ENCODE assay signal across 8 cellular contexts in genomic region chr6:36598739-36599318, GRCh38. TPM values are rescaled to one million over a fixed set of nuclear protein-coding genes. Genes with fewer than 3 reads are reported as not detected.
DNase-seq lines count a peak whose midpoint lies in the region; ATAC-seq, FAIRE-seq and TF ChIP-seq lines count a peak whose summit lies in the region.

No MANE protein-coding gene starts in this region.

- POLR2A ChIA-PET in K562 (lab: Yijun Ruan, JAX): interaction anchor here (0.6 to 9.8 kb wide), 16 partner anchors 10 to 368 kb away, joined by 3 to 239 read pairs (median 4); partner anchors contain the start of gene CDKN1A

- H4K8ac ChIP-seq in mesendoderm (ENCODE audit: low read depth, low read length): no peak overlapping the region

- H4K5ac ChIP-seq in mesendoderm (ENCODE audit: low read length): no peak overlapping the region

- no peak overlapping the region for H2AK5ac ChIP-seq in mesendoderm (ENCODE audit: low read length)

- FAIRE-seq in K562 (lab: Jason Lieb, UNC): no peak

- TF ChIP-seq POLR2A in K562 (conservative IDR thresholded peaks at IDR 0.05) (peak; percentile 58), upper lobe of left lung (IDR thresholded peaks at IDR 0.05) (no peak)

- H3K27ac ChIP-seq in K562 (ENCODE audit: extremely low read depth, low read depth, low read length) (no peak overlapping the region), mesendoderm (ENCODE audit: low read depth, low read length) (no peak overlapping the region), upper lobe of left lung (peak overlapping the region in 2 of 4 donors; percentile 35 to 55)

- H3K27ac Mint-ChIP-seq in activated naive CD4-positive, alpha-beta T cell treated with anti-CD3 and anti-CD28 coated beads, Interleukin-2, amount 10 ng/mL, durations not matched to agents 7 days and 5 days: peak overlapping the region; percentile 77

- H3K4me3 ChIP-seq in K562: peak overlapping the region; percentile 20; the same call in 1 of the 2 replicates
- H3K4me3 ChIP-seq in mesendoderm (ENCODE audit: low read length): no peak overlapping the region
- H3K4me3 ChIP-seq in upper lobe of left lung: peak overlapping the region in 3 of 4 donors; percentile 57 to 80 (median 78)

- H3K36me3 ChIP-seq in K562 (ENCODE audit: control insufficient read depth, insufficient read depth, low read length): peaks cover 89% of the 10 kb centered on the region
- H3K36me3 ChIP-seq in mesendoderm (ENCODE audit: control insufficient read depth, insufficient read depth, low read length): peaks cover 28% of the 10 kb centered on the region
- peaks cover 63 to 77% (median 68%) of the 10 kb centered on the region in 4 donors for H3K36me3 ChIP-seq in upper lobe of left lung

- peaks cover 4% of the 10 kb centered on the region for H3K79me1 ChIP-seq in mesendoderm (ENCODE audit: low read length)

- H2BK120ac ChIP-seq in mesendoderm (ENCODE audit: low read depth, low read length): no peak overlapping the region

- H4K20me1 ChIP-seq in K562 (replicated peaks; ENCODE audit: control insufficient read depth, insufficient read depth, low read length): peaks cover 72% of the 10 kb centered on the region

- no peaks in the 10 kb centered on the region for H3K9me3 Mint-ChIP-seq in activated naive CD4-positive, alpha-beta T cell treated with anti-CD3 and anti-CD28 coated beads, Interleukin-2, amount 10 ng/mL, durations not matched to agents 7 days and 5 days

- H3K79me2 ChIP-seq in K562 (ENCODE audit: control insufficient read depth, insufficient read depth, low read length) (peaks cover 99% of the 10 kb centered on the region), mesendoderm (ENCODE audit: control insufficient read depth, insufficient read depth, low read length) (peaks cover 91% of the 10 kb centered on the region)

- H3K56ac ChIP-seq in mesendoderm (ENCODE audit: low read length): no peak overlapping the region

- CTCF ChIA-PET in activated naive CD4-positive, alpha-beta T cell treated with anti-CD3 and anti-CD28 coated beads, Interleukin-2, amount 10 ng/mL, durations not matched to agents 7 days and 5 days (lab: Charles Lee): interaction anchor here (1.0 to 2.2 kb wide), 5 partner anchors 8 to 167 kb away, joined by 3 to 6 read pairs (median 4); no protein-coding TSS in a partner anchor
- CTCF ChIA-PET in K562 (lab: Yijun Ruan, JAX; ENCODE audit: low intra/inter-chr PET ratio): no interaction called here

- H2BK5ac ChIP-seq in mesendoderm (ENCODE audit: low read length): no peak overlapping the region

- H3K9me3 ChIP-seq in K562 (replicated peaks; ENCODE audit: control insufficient read depth, insufficient read depth, low read depth, low read length) (no peaks in the 10 kb centered on the region; the same call in 1 of the 2 replicates), upper lobe of left lung (no peaks in the 10 kb centered on the region)

- H3K4me1 ChIP-seq in K562 (replicated peaks in 1 of 2; ENCODE audit: control insufficient read depth in 2 of 2, insufficient read depth in 2 of 2, low read length in 2 of 2): peaks cover 15 to 34% of the 10 kb centered on the region in 2 experiments; a peak in 4 of 5 replicates
- H3K4me1 ChIP-seq in mesendoderm (ENCODE audit: control insufficient read depth, low read depth, low read length): peaks cover 4% of the 10 kb centered on the region
- peaks cover 64 to 73% (median 68%) of the 10 kb centered on the region in 4 donors for H3K4me1 ChIP-seq in upper lobe of left lung

- H3K9me1 ChIP-seq in K562 (ENCODE audit: control insufficient read depth, insufficient read depth, low read length): peaks cover 18% of the 10 kb centered on the region

- whole genome bisulfite sequencing in K562 (ENCODE audit: insufficient coverage, low coverage, missing lambda C conversion rate): 84% methylated on average over 11 of the region's 11 CpGs
- WGBS in mesendoderm (ENCODE audit: extremely low coverage, insufficient coverage, low lambda C conversion rate): 100% methylated on average over 1 of the region's 11 CpGs
- 40 to 47% methylated on average over 11 of the region's 11 CpGs for WGBS in upper lobe of left lung, 2 donors

- H3K27me3 ChIP-seq in K562 (ENCODE audit: control insufficient read depth in 2 of 2, insufficient read depth in 2 of 2, low read length in 2 of 2) (no peaks in the 10 kb centered on the region), mesendoderm (ENCODE audit: insufficient read depth, low read length, poor library complexity) (no peaks in the 10 kb centered on the region), upper lobe of left lung (no peaks in the 10 kb centered on the region)

- in situ Hi-C loops in K562 (cut with MboI): no loop called here

- H3K27me3 Mint-ChIP-seq in activated naive CD4-positive, alpha-beta T cell treated with anti-CD3 and anti-CD28 coated beads, Interleukin-2, amount 10 ng/mL, durations not matched to agents 7 days and 5 days: peaks cover 5% of the 10 kb centered on the region

- no peak overlapping the region for H3K4ac ChIP-seq in mesendoderm (ENCODE audit: low read depth, low read length)

- peaks cover 68% of the 10 kb centered on the region for H3K4me1 Mint-ChIP-seq in activated naive CD4-positive, alpha-beta T cell treated with anti-CD3 and anti-CD28 coated beads, Interleukin-2, amount 10 ng/mL, durations not matched to agents 7 days and 5 days

- no peak overlapping the region for H3K23ac ChIP-seq in mesendoderm (ENCODE audit: low read length)

- peak overlapping the region; percentile 89 for H3K4me3 Mint-ChIP-seq in activated naive CD4-positive, alpha-beta T cell treated with anti-CD3 and anti-CD28 coated beads, Interleukin-2, amount 10 ng/mL, durations not matched to agents 7 days and 5 days

- ATAC-seq in K562 (no peak), upper lobe of left lung (ENCODE audit: low FRiP score in 2 of 2) (no peak), HG03159 (IDR thresholded peaks at IDR 0.05; ENCODE audit: unreplicated experiment) (no peak), GM21737 (IDR thresholded peaks at IDR 0.05; ENCODE audit: unreplicated experiment) (no peak)

- DNase-seq in activated naive CD4-positive, alpha-beta T cell treated with anti-CD3 and anti-CD28 coated beads, Interleukin-2, amount 10 ng/mL, durations not matched to agents 7 days and 5 days: peak; percentile 21
- no peak for DNase-seq in activated naive CD4-positive, alpha-beta T cell (lab: John Stamatoyannopoulos, UW)
- DNase-seq in K562 (ENCODE audit: extremely low read depth in 1 of 4, low spot score in 3 of 4) (no peak), mesendoderm (no peak), upper lobe of left lung (peak in 1 of 2 donors; percentile 2), HuH-7 (ENCODE audit: low spot score) (no peak)

- H3K18ac ChIP-seq in mesendoderm (ENCODE audit: low read length): no peak overlapping the region

- no peak overlapping the region for H2AFZ ChIP-seq in K562 (ENCODE audit: low read depth, low read length)

- H3K36me3 Mint-ChIP-seq in activated naive CD4-positive, alpha-beta T cell treated with anti-CD3 and anti-CD28 coated beads, Interleukin-2, amount 10 ng/mL, durations not matched to agents 7 days and 5 days: peaks cover 88% of the 10 kb centered on the region

- no peak overlapping the region for H2BK15ac ChIP-seq in mesendoderm (replicated peaks; ENCODE audit: low read depth)

- peak overlapping the region; percentile 44 for H3K4me2 ChIP-seq in K562 (ENCODE audit: insufficient read depth, low read length)
- peak overlapping the region; percentile 3 for H3K4me2 ChIP-seq in mesendoderm (ENCODE audit: low read length)

- H3K9ac ChIP-seq in K562 (ENCODE audit: insufficient read depth in 1 of 2, low read depth in 2 of 2, low read length in 2 of 2) (peak overlapping the region; percentile 53 to 92; a peak in 3 of 4 replicates), mesendoderm (ENCODE audit: low read length) (peak overlapping the region; percentile 40)

- TF ChIP-seq CTCF in K562 (IDR thresholded peaks at IDR 0.05 in 2 of 3, conservative IDR thresholded peaks at IDR 0.05 in 1 of 3; ENCODE audit: insufficient read depth in 2 of 3, low read depth in 1 of 3, low read length in 3 of 3) (no peak), upper lobe of left lung (IDR thresholded peaks at IDR 0.05) (no peak)

- no TSS peak for BruUV-seq in K562 (replicated peaks; lab: Mats Ljungman, UMichigan)

- TF ChIP-seq EP300 in K562 (IDR thresholded peaks at IDR 0.05; ENCODE audit: low read length) (no peak), upper lobe of left lung (IDR thresholded peaks at IDR 0.05) (no peak)

- no peak for TF ChIP-seq RAD21 in K562 (CRISPR knock-in tag; conservative IDR thresholded peaks at IDR 0.05 in 1 of 2, IDR thresholded peaks at IDR 0.05 in 1 of 2)

- intact Hi-C loops in K562 (cut with micrococcal nuclease): no loop called here

RNA-seq across cellular contexts. Expression of gene SRSF3, which starts 4.7 kb away (rescaled TPM):
- 228 and 415 TPM in 2 replicates for total RNA-seq in K562 (2011; cell fraction: chromatin; rRNA removed; ENCODE audit: low replicate concordance)
- 155 and 159 TPM in 2 replicates for total RNA-seq in K562 (2011; cell fraction: nucleolus; rRNA removed)
- total RNA-seq in K562 (2011; cell fraction: nucleoplasm; rRNA removed): 295 and 337 TPM in 2 replicates
- total RNA-seq in K562 (2014; rRNA removed) (251 and 341 TPM in 2 replicates), K562 (2014; rRNA removed; fragmentation: Illumina TruSeq; extraction: Trizol) (537 and 645 TPM in 2 replicates), K562 (2015; rRNA removed; fragmentation: Illumina TruSeq; extraction: Trizol) (344 and 365 TPM in 2 replicates), K562 (2021) (477 and 495 TPM in 2 replicates), upper lobe of left lung (100 to 1,000 TPM in 5 of 6 donors, 10 to 100 TPM in 1; 61.5 to 220 (median 167) TPM)
- polyA plus RNA-seq in K562 (2011; rRNA removed) (333 and 518 TPM in 2 replicates), K562 (2014; fragmentation: Illumina TruSeq; extraction: Trizol) (337 and 448 TPM in 2 replicates), K562 (2014; fragmentation: Nextera tagmentation; extraction: Ambion mirVana) (1,000 to 10,000 TPM in 1 of 2 experiments, 100 to 1,000 TPM in 1; 955 to 1,200 TPM), K562 (2014; rRNA removed) (534 and 652 TPM in 2 replicates)
- 407 and 505 TPM in 2 replicates for polyA plus RNA-seq in K562 (2011; cell fraction: cytosol; rRNA removed)
- polyA plus RNA-seq in K562 (2011; cell fraction: nucleus; rRNA removed): 332 and 369 TPM in 2 replicates
- 333 and 367 TPM in 2 replicates for polyA plus RNA-seq in K562 (2012)
- polyA minus RNA-seq in K562 (2011; rRNA and poly(A)+ RNA removed): 453 and 564 TPM in 2 replicates
- polyA minus RNA-seq in K562 (2011; cell fraction: cytosol; rRNA and poly(A)+ RNA removed): 130 and 151 TPM in 2 replicates
- polyA minus RNA-seq in K562 (2011; cell fraction: nucleus; rRNA and poly(A)+ RNA removed): 191 and 286 TPM in 2 replicates
- 366 TPM for polyA plus RNA-seq in mesendoderm (2013, experiment 1 of 2)
- polyA plus RNA-seq in mesendoderm (2013, experiment 2 of 2): 368 TPM

RNA-seq across cellular contexts. Expression of gene STK38, which starts 51.5 kb away (rescaled TPM):
- 17.7 and 43.3 TPM in 2 replicates for total RNA-seq in K562 (2011; cell fraction: chromatin; rRNA removed; ENCODE audit: low replicate concordance)
- total RNA-seq in K562 (2011; cell fraction: nucleolus; rRNA removed): 9.7 and 11.1 TPM in 2 replicates
- 15.0 and 17.3 TPM in 2 replicates for total RNA-seq in K562 (2011; cell fraction: nucleoplasm; rRNA removed)
- 10.6 and 11.3 TPM in 2 replicates for total RNA-seq in K562 (2014; rRNA removed)
- total RNA-seq in K562 (2014; rRNA removed; fragmentation: Illumina TruSeq; extraction: Trizol): 21.3 and 22.3 TPM in 2 replicates
- 24.9 and 25.0 TPM in 2 replicates for total RNA-seq in K562 (2015; rRNA removed; fragmentation: Illumina TruSeq; extraction: Trizol)
- 18.0 and 19.5 TPM in 2 replicates for total RNA-seq in K562 (2021)
- polyA plus RNA-seq in K562 (2011; rRNA removed): 21.5 and 22.0 TPM in 2 replicates
- polyA plus RNA-seq in K562 (2011; cell fraction: cytosol; rRNA removed): 7.1 and 12.8 TPM in 2 replicates
- 31.7 and 38.9 TPM in 2 replicates for polyA plus RNA-seq in K562 (2011; cell fraction: nucleus; rRNA removed)
- 18.3 and 18.4 TPM in 2 replicates for polyA plus RNA-seq in K562 (2012)
- 21.6 and 28.7 TPM in 2 replicates for polyA plus RNA-seq in K562 (2014; fragmentation: Illumina TruSeq; extraction: Trizol)
- polyA plus RNA-seq in K562 (2014; fragmentation: Nextera tagmentation; extraction: Ambion mirVana): 1 to 10 TPM; 5.7 to 8.8 TPM
- polyA plus RNA-seq in K562 (2014; rRNA removed): 17.3 and 20.8 TPM in 2 replicates
- polyA minus RNA-seq in K562 (2011; rRNA and poly(A)+ RNA removed): 14.8 and 16.4 TPM in 2 replicates
- 5.0 and 6.4 TPM in 2 replicates for polyA minus RNA-seq in K562 (2011; cell fraction: cytosol; rRNA and poly(A)+ RNA removed)
- 7.7 and 14.3 TPM in 2 replicates for polyA minus RNA-seq in K562 (2011; cell fraction: nucleus; rRNA and poly(A)+ RNA removed)
- 12.1 TPM for polyA plus RNA-seq in mesendoderm (2013, experiment 1 of 2)
- 12.0 TPM for polyA plus RNA-seq in mesendoderm (2013, experiment 2 of 2)
- 10 to 100 TPM; 15.1 to 47.1 (median 30.4) TPM for total RNA-seq in upper lobe of left lung
